In the genomic region with DNA sequence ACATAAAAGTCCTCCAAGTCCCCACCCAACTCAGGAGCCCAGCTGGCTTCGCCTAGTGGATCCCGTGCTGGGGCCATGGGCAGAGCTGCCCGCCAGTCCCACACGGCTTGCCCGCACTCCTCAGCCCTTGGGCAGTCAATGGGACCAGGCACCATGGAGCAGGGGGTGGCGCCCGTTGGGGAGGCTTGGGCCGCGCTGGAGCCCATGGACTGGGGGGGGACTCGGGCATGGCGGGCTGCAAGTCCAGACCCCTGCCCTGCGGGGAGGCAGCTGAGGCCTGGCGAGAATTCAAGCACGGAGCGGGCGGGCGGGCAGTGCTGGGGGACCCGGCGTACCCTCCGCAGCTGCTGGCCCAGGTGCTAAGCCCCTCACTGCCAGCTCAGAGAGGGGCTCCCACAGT, we compare ENCODE assay signal across 29 cellular contexts.
"Had no signal": no experiment of that assay in that cellular context is flagged by ENCODE, and none has a peak within 500 bp of the region (broad histone marks: within the 10 kb centered on the region; RNA-seq: fewer than 3 reads in every experiment).

No MANE protein-coding gene starts in this region.

- H3K4me1 ChIP-seq: ascending aorta had no signal

- H3K4me3 ChIP-seq: ascending aorta, cardiac muscle cell had no signal

- H3K27me3 ChIP-seq: ascending aorta, cardiac muscle cell had no signal

- H3K27ac ChIP-seq: ascending aorta, cardiac muscle cell, VCaP had no signal

- H3K9me3 ChIP-seq: ascending aorta had no signal

- DNase-seq: activated B cell treated with CpG ODN at 0.5 μM for 24 hours; activated CD4-positive, alpha-beta memory T cell treated with anti-CD3 and anti-CD28 coated beads for 36 hours; activated CD4-positive, alpha-beta T cell treated with anti-CD3 and anti-CD28 coated beads for 4 hours; activated CD4-positive, alpha-beta T cell treated with anti-CD3 and anti-CD28 coated beads, Interleukin-2, amount 10 ng/mL, durations not matched to agents 24 days and 14 days; activated CD4-positive, alpha-beta T cell treated with anti-CD3 and anti-CD28 coated beads, Interleukin-2, amount 50 U/mL, for 1 hour; activated CD4-positive, alpha-beta T cell treated with anti-CD3 and anti-CD28 coated beads, Interleukin-2, amount 50 U/mL, for 4 hours; activated CD4-positive, CD25-positive, alpha-beta regulatory T cell treated with anti-CD3 and anti-CD28 coated beads, Interleukin-2, amount 50 U/mL, for 72 hours; activated CD8-positive, alpha-beta memory T cell treated with anti-CD3 and anti-CD28 coated beads, Interleukin-2, amount 50 U/mL, for 4 hours; activated CD8-positive, alpha-beta T cell treated with anti-CD3 and anti-CD28 coated beads for 36 hours; activated effector memory CD4-positive, alpha-beta T cell treated with Interleukin-2 at 50 U/mL for 16 hours; activated gamma-delta T cell; activated naive CD4-positive, alpha-beta T cell treated with anti-CD3 and anti-CD28 coated beads, Interleukin-2, amount 10 ng/mL, durations not matched to agents 7 days and 5 days; activated naive CD4-positive, alpha-beta T cell treated with Interleukin-2 at 50 U/mL for 16 hours; activated naive CD8-positive, alpha-beta T cell treated with anti-CD3 and anti-CD28 coated beads, Interleukin-2, amount 10 ng/mL, durations not matched to agents 7 days and 5 days; activated naive CD8-positive, alpha-beta T cell treated with anti-CD3 and anti-CD28 coated beads, Interleukin-2, amount 50 U/mL, for 24 hours; activated T-cell treated with anti-CD3 and anti-CD28 coated beads for 4 hours; activated T-cell treated with anti-CD3 and anti-CD28 coated beads, Interleukin-2, amount 50 U/mL, for 1 hour; activated T-cell treated with anti-CD3 and anti-CD28 coated beads, Interleukin-2, amount 50 U/mL, for 4 hours; activated T-cell treated with anti-CD3 and anti-CD28 coated beads, Interleukin-2, amount 50 U/mL, for 72 hours; amygdala; anterior cingulate cortex; caudate nucleus; SW 1271; T-helper 1 cell; T-helper 2 cell; T-helper 9 cell had no signal

- ATAC-seq: activated CD8-positive, alpha-beta T cell treated with anti-CD3 and anti-CD28 coated beads for 36 hours; activated naive CD8-positive, alpha-beta T cell treated with anti-CD3 and anti-CD28 coated beads, Interleukin-2, amount 50 U/mL, for 24 hours; activated T-cell treated with anti-CD3 and anti-CD28 coated beads, Interleukin-2, amount 50 U/mL, for 4 hours; activated T-cell treated with anti-CD3 and anti-CD28 coated beads, Interleukin-2, amount 50 U/mL, for 72 hours had no signal

- H3K36me3 ChIP-seq: ascending aorta, cardiac muscle cell had no signal
